ENCODE assay signal across 8 cellular contexts in genomic region chr9:129486496-129487306, GRCh38.
DNase-seq lines count a peak whose midpoint lies in the region; ATAC-seq and TF ChIP-seq lines count a peak whose summit lies in the region.

No MANE protein-coding gene starts in this region.

- no peak for TF ChIP-seq EP300 in Ishikawa (IDR thresholded peaks at IDR 0.05; ENCODE audit: borderline replicate concordance)
- peak; percentile 89 for TF ChIP-seq EP300 in stomach (IDR thresholded peaks at IDR 0.05)

- H3K36me3 ChIP-seq in body of pancreas (replicated peaks in 1 of 2; ENCODE audit: insufficient read depth in 1 of 2, low read depth in 2 of 2), result no peaks in the 10 kb centered on the region
- H3K36me3 ChIP-seq in stomach, result no peaks in the 10 kb centered on the region

- no peaks in the 10 kb centered on the region for H3K9me3 ChIP-seq in body of pancreas
- no peaks in the 10 kb centered on the region for H3K9me3 ChIP-seq in stomach

- H3K27me3 ChIP-seq in body of pancreas (no peaks in the 10 kb centered on the region), stomach (no peaks in the 10 kb centered on the region)

- H3K4me1 ChIP-seq in body of pancreas, result peaks cover 82% of the 10 kb centered on the region
- H3K4me1 ChIP-seq in stomach, result peaks cover 81 to 93% (median 89%) of the 10 kb centered on the region in 4 donors

- ATAC-seq in body of pancreas, result no peak
- no peak for ATAC-seq in left colon

- 61 to 65% methylated on average over 13 of the region's 13 CpGs for WGBS in body of pancreas, 2 donors
- WGBS in stomach, 5 donors, result 44 to 56% (median 49%) methylated on average over 11 to 13 of the region's 13 CpGs

- H3K4me3 ChIP-seq in body of pancreas (no peak overlapping the region), stomach (no peak overlapping the region)

- peak; percentile 50 to 74 (median 66) for DNase-seq in body of pancreas
- peak; percentile 40 to 57 for DNase-seq in left colon
- peak; percentile 79 for DNase-seq in stomach
- no peak for DNase-seq in Ammon's horn (ENCODE audit: low spot score)
- DNase-seq in NCI-H526 treated with DMSO at 0.1 percent for 48 hours (lab: John Stamatoyannopoulos, UW), result no peak
- no peak for DNase-seq in GM10266 (ENCODE audit: extremely low spot score)
- no peak for DNase-seq in DMS 273 treated with DMSO at 0.1 percent for 48 hours (lab: John Stamatoyannopoulos, UW)

- H3K27ac ChIP-seq in body of pancreas (peak overlapping the region; percentile 98 to 100 (median 98)), stomach (peak overlapping the region; percentile 96 to 100 (median 100))

- intact Hi-C loops in body of pancreas (cut with DNase I) (no loop called here), left colon (cut with DNase I, micrococcal nuclease) (loop anchor here in 1 of 2 donors (10.0 kb wide), 1 partner anchor 342 kb away; no protein-coding TSS in a partner anchor), stomach (cut with DNase I; ENCODE audit: low total_unique reads) (no loop called here)

- no peak for TF ChIP-seq POLR2A in body of pancreas (IDR thresholded peaks at IDR 0.05)
- peak in 2 of 4 donors; percentile 15 to 46 for TF ChIP-seq POLR2A in stomach (IDR thresholded peaks at IDR 0.05)

- peak; percentile 7; the same call in 1 of the 2 replicates for TF ChIP-seq RAD21 in Ishikawa (IDR thresholded peaks at IDR 0.05; ENCODE audit: low read depth)

- TF ChIP-seq CTCF in body of pancreas (IDR thresholded peaks at IDR 0.05) (no peak), stomach (IDR thresholded peaks at IDR 0.05) (no peak), GM10266 (IDR thresholded peaks at IDR 0.05; ENCODE audit: control insufficient read depth, insufficient read depth, low read depth, missing control alignments) (no peak)

TF ChIP-seq in Ishikawa, 13 proteins besides CTCF, POLR2A, EP300 and RAD21:
- TF ChIP-seq FOXM1 (IDR thresholded peaks at IDR 0.05; ENCODE audit: borderline replicate concordance, low read depth) (no peak), CREB1 (IDR thresholded peaks at IDR 0.05; ENCODE audit: low read depth) (no peak), REST (IDR thresholded peaks at IDR 0.05; ENCODE audit: low read depth) (no peak), TCF12 (IDR thresholded peaks at IDR 0.05; ENCODE audit: low read depth) (no peak), EGR1 (IDR thresholded peaks at IDR 0.05) (peak; percentile 84), NFIC (IDR thresholded peaks at IDR 0.05) (peak; percentile 46; the same call in 1 of the 2 replicates), ZBTB7A (IDR thresholded peaks at IDR 0.05; ENCODE audit: low read depth) (0 out of 2 replicates have a peak, but pooled peaks have one; percentile 37), YY1 (IDR thresholded peaks at IDR 0.05; ENCODE audit: low read depth) (no peak), TEAD4 (IDR thresholded peaks at IDR 0.05) (no peak)
- TF ChIP-seq, protein P1, sequence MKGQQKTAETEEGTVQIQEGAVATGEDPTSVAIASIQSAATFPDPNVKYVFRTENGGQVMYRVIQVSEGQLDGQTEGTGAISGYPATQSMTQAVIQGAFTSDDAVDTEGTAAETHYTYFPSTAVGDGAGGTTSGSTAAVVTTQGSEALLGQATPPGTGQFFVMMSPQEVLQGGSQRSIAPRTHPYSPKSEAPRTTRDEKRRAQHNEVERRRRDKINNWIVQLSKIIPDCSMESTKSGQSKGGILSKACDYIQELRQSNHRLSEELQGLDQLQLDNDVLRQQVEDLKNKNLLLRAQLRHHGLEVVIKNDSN (IDR thresholded peaks at IDR 0.05), result no peak
- TF ChIP-seq, protein P2, sequence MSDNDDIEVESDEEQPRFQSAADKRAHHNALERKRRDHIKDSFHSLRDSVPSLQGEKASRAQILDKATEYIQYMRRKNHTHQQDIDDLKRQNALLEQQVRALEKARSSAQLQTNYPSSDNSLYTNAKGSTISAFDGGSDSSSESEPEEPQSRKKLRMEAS (IDR thresholded peaks at IDR 0.05), result no peak

Comparison
In these comparisons a context has a peak if more than half of its experiments do, and no peak if none do; other contexts are left out.
1. DNase-seq: peak in body of pancreas (4 of 4), left colon (2 of 2) and stomach (single experiment); none in Ammon's horn (single experiment), NCI-H526 treated with DMSO at 0.1 percent for 48 hours (single experiment), GM10266 (single experiment) and DMS 273 treated with DMSO at 0.1 percent for 48 hours (single experiment).